19 cellular contexts compared by ENCODE assay signal in genomic region chr9:129633848-129634247, GRCh38. TPM values are rescaled to one million over a fixed set of nuclear protein-coding genes. Genes with fewer than 3 reads are reported as not detected.
DNase-seq lines count a peak whose midpoint lies in the region; ATAC-seq, FAIRE-seq and TF ChIP-seq lines count a peak whose summit lies in the region.
"Had no signal": no experiment of that assay in that cellular context is flagged by ENCODE, and none has a peak within 500 bp of the region (broad histone marks: within the 10 kb centered on the region; RNA-seq: fewer than 3 reads in every experiment).

No MANE protein-coding gene starts in this region.

- CTCF ChIA-PET in HEK293 (lab: Yijun Ruan, JAX) (interaction anchor here (0.9 to 23.4 kb wide), 4 partner anchors 9 to 499 kb away, joined by 3 to 507 read pairs (median 4); no protein-coding TSS in a partner anchor), HepG2 (lab: Yijun Ruan, JAX; ENCODE audit: low intra/inter-chr PET ratio, low total read pairs) (no interaction called here)

- H3K9me3 ChIP-seq in HEK293 (ENCODE audit: control insufficient read depth, insufficient read depth, low read depth, low read length) (no peaks in the 10 kb centered on the region), HepG2 (ENCODE audit: low read length) (no peaks in the 10 kb centered on the region)
- H3K9me3 ChIP-seq: BE2C had no signal

- no TSS peak for BruUV-seq in HepG2 (replicated peaks; lab: Mats Ljungman, UMichigan)

- TF ChIP-seq EP300 in HepG2 (IDR thresholded peaks at IDR 0.05; ENCODE audit: low read depth in 2 of 2, low read length in 2 of 2) (no peak), HepG2 (CRISPR knock-in tag; IDR thresholded peaks at IDR 0.05; ENCODE audit: borderline replicate concordance) (no peak)

- H3K4me1 ChIP-seq in HEK293 (ENCODE audit: control insufficient read depth, insufficient read depth, low read length), result no peaks in the 10 kb centered on the region; the same call in 1 of the 2 replicates
- H3K4me1 ChIP-seq in HepG2 (ENCODE audit: insufficient read depth, low read length), result peaks cover 21% of the 10 kb centered on the region
- H3K4me1 ChIP-seq: BE2C had no signal

- H3K27ac ChIP-seq in HEK293 (ENCODE audit: extremely low read depth, low read depth, low read length) (no peak overlapping the region), HepG2 (ENCODE audit: extremely low read length, insufficient read depth, low read length) (no peak overlapping the region)

- H4K20me1 ChIP-seq in HepG2 (ENCODE audit: insufficient read depth, low read length), result peaks cover 37% of the 10 kb centered on the region

- no peaks in the 10 kb centered on the region for H3K36me3 Mint-ChIP-seq in activated naive CD8-positive, alpha-beta T cell
- peaks cover 36% of the 10 kb centered on the region for H3K36me3 Mint-ChIP-seq in activated naive CD8-positive, alpha-beta T cell treated with anti-CD3 and anti-CD28 coated beads, Interleukin-2, amount 50 U/mL, for 24 hours (ENCODE audit: low read depth)

- WGBS in HepG2 (ENCODE audit: low lambda C conversion rate), result 99% methylated on average over 10 of the region's 13 CpGs

- in situ Hi-C loops in HepG2 (cut with HindIII; ENCODE audit: extremely low pct_ligation_motif_present, low pct_unique_long_range_greater_than_20kb), result no loop called here

- no peak overlapping the region for H3K9ac ChIP-seq in HepG2 (ENCODE audit: insufficient read depth, low read depth, low read length)

- no peaks in the 10 kb centered on the region for H3K27me3 Mint-ChIP-seq in activated naive CD8-positive, alpha-beta T cell
- no peaks in the 10 kb centered on the region for H3K27me3 Mint-ChIP-seq in activated naive CD8-positive, alpha-beta T cell treated with anti-CD3 and anti-CD28 coated beads, Interleukin-2, amount 50 U/mL, for 24 hours
- H3K27me3 Mint-ChIP-seq: CD4-positive, alpha-beta T cell had no signal

- no peak overlapping the region for H3K4me3 Mint-ChIP-seq in activated naive CD8-positive, alpha-beta T cell
- H3K4me3 Mint-ChIP-seq in activated naive CD8-positive, alpha-beta T cell treated with anti-CD3 and anti-CD28 coated beads, Interleukin-2, amount 50 U/mL, for 24 hours, result no peak overlapping the region
- H3K4me3 Mint-ChIP-seq: CD4-positive, alpha-beta T cell had no signal

- H3K4me1 Mint-ChIP-seq in activated naive CD8-positive, alpha-beta T cell (ENCODE audit: low read depth), result peaks cover 36% of the 10 kb centered on the region
- H3K4me1 Mint-ChIP-seq in activated naive CD8-positive, alpha-beta T cell treated with anti-CD3 and anti-CD28 coated beads, Interleukin-2, amount 50 U/mL, for 24 hours, result peaks cover 36% of the 10 kb centered on the region

- H3K79me2 ChIP-seq in HepG2 (ENCODE audit: insufficient read depth, low read length), result peaks cover 44% of the 10 kb centered on the region

- intact Hi-C loops in HepG2 (cut with micrococcal nuclease; ENCODE audit: unreplicated experiment), result no loop called here

- POLR2A ChIA-PET in HEK293 (lab: Yijun Ruan, JAX), result no interaction called here
- POLR2A ChIA-PET in HepG2 (lab: Yijun Ruan, JAX), result no interaction called here

- H3K36me3 ChIP-seq in HEK293 (ENCODE audit: control insufficient read depth in 2 of 2, insufficient read depth in 1 of 2, low read length in 2 of 2), result peaks cover 4 to 93% of the 10 kb centered on the region in 2 experiments; a peak in 2 of 3 replicates
- peaks cover 49 to 78% of the 10 kb centered on the region in 2 experiments; a peak in 4 of 5 replicates for H3K36me3 ChIP-seq in HepG2 (replicated peaks in 1 of 2; ENCODE audit: control insufficient read depth in 1 of 2, insufficient read depth in 2 of 2, low read length in 2 of 2)

- no peak for DNase-seq in activated naive CD8-positive, alpha-beta T cell treated with anti-CD3 and anti-CD28 coated beads, Interleukin-2, amount 50 U/mL, for 24 hours
- DNase-seq in HepG2 (ENCODE audit: low spot score) (no peak), SW480 (ENCODE audit: low spot score) (no peak), AG08395 (ENCODE audit: low spot score) (no peak)
- DNase-seq in activated CD8-positive, alpha-beta memory T cell treated with anti-CD3 and anti-CD28 coated beads for 24 hours, result no peak
- DNase-seq: BE2C; C1 segment of cervical spinal cord; CD4-positive, alpha-beta T cell; DMS153; DMS79; GDM1; GOT3; H7 had no signal

- H3K4me2 ChIP-seq in HepG2 (ENCODE audit: low read depth, low read length), result no peak overlapping the region

- H3K4me3 ChIP-seq in HEK293 (ENCODE audit: low read depth, low read length) (no peak overlapping the region), HepG2 (replicated peaks in 1 of 3; ENCODE audit: insufficient read depth in 1 of 3, low read depth in 2 of 3, low read length in 3 of 3) (no peak overlapping the region)

- no peak for TF ChIP-seq POLR2A in HepG2 (IDR thresholded peaks at IDR 0.05; ENCODE audit: insufficient read depth in 1 of 2, low read depth in 2 of 2, low read length in 2 of 2)

- FAIRE-seq in HepG2 (lab: Jason Lieb, UNC), result no peak
- FAIRE-seq: GM12892, GM18507 had no signal

- no peaks in the 10 kb centered on the region for H3K27me3 ChIP-seq in HepG2 (ENCODE audit: control insufficient read depth in 1 of 2, insufficient read depth in 2 of 2, low read length in 2 of 2)
- H3K27me3 ChIP-seq: BE2C had no signal

- TF ChIP-seq RAD21 in HepG2 (CRISPR knock-in tag; IDR thresholded peaks at IDR 0.05), result no peak

- no peak for ATAC-seq in activated naive CD8-positive, alpha-beta T cell treated with anti-CD3 and anti-CD28 coated beads, Interleukin-2, amount 50 U/mL, for 24 hours
- no peak for ATAC-seq in HepG2
- ATAC-seq: HCT116 had no signal

- TF ChIP-seq CTCF in HEK293 (tag by site-specific recombination; IDR thresholded peaks at IDR 0.05) (no peak), HepG2 (CRISPR knock-in tag; IDR thresholded peaks at IDR 0.05) (no peak)

- no peaks in the 10 kb centered on the region for H3K9me3 Mint-ChIP-seq in activated naive CD8-positive, alpha-beta T cell (ENCODE audit: low read depth)
- no peaks in the 10 kb centered on the region for H3K9me3 Mint-ChIP-seq in activated naive CD8-positive, alpha-beta T cell treated with anti-CD3 and anti-CD28 coated beads, Interleukin-2, amount 50 U/mL, for 24 hours
- H3K9me3 Mint-ChIP-seq: CD4-positive, alpha-beta T cell had no signal

- no peak overlapping the region for H2AFZ ChIP-seq in HepG2 (ENCODE audit: low read length)

- H3K27ac Mint-ChIP-seq in activated naive CD8-positive, alpha-beta T cell, result peak overlapping the region; percentile 50
- H3K27ac Mint-ChIP-seq in activated naive CD8-positive, alpha-beta T cell treated with anti-CD3 and anti-CD28 coated beads, Interleukin-2, amount 50 U/mL, for 24 hours, result no peak overlapping the region

RNA-seq across cellular contexts. Expression of gene NTMT1, which starts 7.9 kb away (rescaled TPM):
- 51.0 and 53.8 TPM in 2 replicates for total RNA-seq in HepG2 (2016; rRNA removed; fragmentation: Illumina TruSeq; extraction: Trizol)
- total RNA-seq in HepG2 (2016; cell fraction: cytosol; rRNA removed; fragmentation: Illumina TruSeq; extraction: Trizol; ENCODE audit: low read depth), result 18.8 and 21.6 TPM in 2 replicates
- total RNA-seq in HepG2 (2016; cell fraction: insoluble cytoplasmic fraction; rRNA removed; fragmentation: Illumina TruSeq; extraction: Trizol), result 51.4 and 52.7 TPM in 2 replicates
- 27.5 and 28.2 TPM in 2 replicates for total RNA-seq in HepG2 (2016; cell fraction: membrane; rRNA removed; fragmentation: Illumina TruSeq; extraction: Trizol)
- 24.5 and 26.0 TPM in 2 replicates for total RNA-seq in HepG2 (2016; cell fraction: nucleus; rRNA removed; fragmentation: Illumina TruSeq; extraction: Trizol)
- 49.1 and 52.7 TPM in 2 replicates for polyA plus RNA-seq in HepG2 (2011; rRNA removed)
- 51.6 and 54.5 TPM in 2 replicates for polyA plus RNA-seq in HepG2 (2011; cell fraction: cytosol; rRNA removed)
- 33.4 and 35.2 TPM in 2 replicates for polyA plus RNA-seq in HepG2 (2011; cell fraction: nucleus; rRNA removed)
- 25.7 and 35.9 TPM in 2 replicates for polyA plus RNA-seq in HepG2 (2012)
- polyA plus RNA-seq in HepG2 (2016; cell fraction: cytosol; fragmentation: Illumina TruSeq; extraction: Trizol; ENCODE audit: low read depth), result 25.5 and 33.2 TPM in 2 replicates
- 70.9 and 81.2 TPM in 2 replicates for polyA plus RNA-seq in HepG2 (2016; cell fraction: insoluble cytoplasmic fraction; fragmentation: Illumina TruSeq; extraction: Trizol; ENCODE audit: low read depth)
- polyA plus RNA-seq in HepG2 (2016; cell fraction: membrane; fragmentation: Illumina TruSeq; extraction: Trizol; ENCODE audit: low read depth), result 24.8 and 34.0 TPM in 2 replicates
- 54.6 and 61.5 TPM in 2 replicates for polyA plus RNA-seq in HepG2 (2016; cell fraction: nucleus; fragmentation: Illumina TruSeq; extraction: Trizol; ENCODE audit: insufficient read depth, low read depth)
- 26.8 and 119 TPM in 2 replicates for polyA minus RNA-seq in HepG2 (2011; rRNA and poly(A)+ RNA removed; ENCODE audit: low replicate concordance)
- polyA minus RNA-seq in HepG2 (2011; cell fraction: cytosol; rRNA and poly(A)+ RNA removed), result 14.8 and 17.0 TPM in 2 replicates
- polyA minus RNA-seq in HepG2 (2011; cell fraction: nucleus; rRNA and poly(A)+ RNA removed), result 15.9 and 18.4 TPM in 2 replicates

RNA-seq across cellular contexts. Expression of gene ASB6, which starts 8.1 kb away (rescaled TPM):
- 8.2 and 8.3 TPM in 2 replicates for total RNA-seq in HepG2 (2016; rRNA removed; fragmentation: Illumina TruSeq; extraction: Trizol)
- 1.6 and 1.8 TPM in 2 replicates for total RNA-seq in HepG2 (2016; cell fraction: cytosol; rRNA removed; fragmentation: Illumina TruSeq; extraction: Trizol; ENCODE audit: low read depth)
- 6.6 and 9.5 TPM in 2 replicates for total RNA-seq in HepG2 (2016; cell fraction: insoluble cytoplasmic fraction; rRNA removed; fragmentation: Illumina TruSeq; extraction: Trizol)
- 5.0 and 6.5 TPM in 2 replicates for total RNA-seq in HepG2 (2016; cell fraction: membrane; rRNA removed; fragmentation: Illumina TruSeq; extraction: Trizol)
- total RNA-seq in HepG2 (2016; cell fraction: nucleus; rRNA removed; fragmentation: Illumina TruSeq; extraction: Trizol), result 7.3 TPM in 2 replicates
- polyA plus RNA-seq in HepG2 (2011; rRNA removed), result 8.4 and 10.8 TPM in 2 replicates
- polyA plus RNA-seq in HepG2 (2011; cell fraction: cytosol; rRNA removed), result 6.1 and 7.8 TPM in 2 replicates
- 22.8 and 23.1 TPM in 2 replicates for polyA plus RNA-seq in HepG2 (2011; cell fraction: nucleus; rRNA removed)
- 4.2 and 5.8 TPM in 2 replicates for polyA plus RNA-seq in HepG2 (2012)
- polyA plus RNA-seq in HepG2 (2016; cell fraction: cytosol; fragmentation: Illumina TruSeq; extraction: Trizol; ENCODE audit: low read depth), result 1.0 and 1.8 TPM in 2 replicates
- polyA plus RNA-seq in HepG2 (2016; cell fraction: insoluble cytoplasmic fraction; fragmentation: Illumina TruSeq; extraction: Trizol; ENCODE audit: low read depth), result 7.0 and 8.8 TPM in 2 replicates
- 3.2 TPM in 2 replicates for polyA plus RNA-seq in HepG2 (2016; cell fraction: membrane; fragmentation: Illumina TruSeq; extraction: Trizol; ENCODE audit: low read depth)
- polyA plus RNA-seq in HepG2 (2016; cell fraction: nucleus; fragmentation: Illumina TruSeq; extraction: Trizol; ENCODE audit: insufficient read depth, low read depth), result 17.2 and 17.7 TPM in 2 replicates
- polyA minus RNA-seq in HepG2 (2011; rRNA and poly(A)+ RNA removed; ENCODE audit: low replicate concordance), result 10.0 and 29.3 TPM in 2 replicates
- 2.7 and 3.2 TPM in 2 replicates for polyA minus RNA-seq in HepG2 (2011; cell fraction: cytosol; rRNA and poly(A)+ RNA removed)
- polyA minus RNA-seq in HepG2 (2011; cell fraction: nucleus; rRNA and poly(A)+ RNA removed), result 5.0 and 5.6 TPM in 2 replicates

RNA-seq across cellular contexts. Expression of gene C9orf50, which starts 12.9 kb away (rescaled TPM):
- total RNA-seq in HepG2 (2016; rRNA removed; fragmentation: Illumina TruSeq; extraction: Trizol), result not detected in 2 replicates
- not detected in 2 replicates for total RNA-seq in HepG2 (2016; cell fraction: cytosol; rRNA removed; fragmentation: Illumina TruSeq; extraction: Trizol; ENCODE audit: low read depth)
- total RNA-seq in HepG2 (2016; cell fraction: insoluble cytoplasmic fraction; rRNA removed; fragmentation: Illumina TruSeq; extraction: Trizol), result not detected in 2 replicates
- not detected in 2 replicates for total RNA-seq in HepG2 (2016; cell fraction: membrane; rRNA removed; fragmentation: Illumina TruSeq; extraction: Trizol)
- total RNA-seq in HepG2 (2016; cell fraction: nucleus; rRNA removed; fragmentation: Illumina TruSeq; extraction: Trizol), result not detected in 2 replicates
- polyA plus RNA-seq in HepG2 (2011; rRNA removed), result not detected in 2 replicates
- polyA plus RNA-seq in HepG2 (2011; cell fraction: cytosol; rRNA removed), result not detected in 2 replicates
- polyA plus RNA-seq in HepG2 (2011; cell fraction: nucleus; rRNA removed), result 0.10 TPM in 1 of 2 replicates, not detected in the other
- polyA plus RNA-seq in HepG2 (2012), result not detected in 2 replicates
- polyA plus RNA-seq in HepG2 (2016; cell fraction: cytosol; fragmentation: Illumina TruSeq; extraction: Trizol; ENCODE audit: low read depth), result not detected in 2 replicates
- polyA plus RNA-seq in HepG2 (2016; cell fraction: insoluble cytoplasmic fraction; fragmentation: Illumina TruSeq; extraction: Trizol; ENCODE audit: low read depth), result not detected in 2 replicates
- not detected in 2 replicates for polyA plus RNA-seq in HepG2 (2016; cell fraction: membrane; fragmentation: Illumina TruSeq; extraction: Trizol; ENCODE audit: low read depth)
- not detected in 2 replicates for polyA plus RNA-seq in HepG2 (2016; cell fraction: nucleus; fragmentation: Illumina TruSeq; extraction: Trizol; ENCODE audit: insufficient read depth, low read depth)
- not detected in 2 replicates for polyA minus RNA-seq in HepG2 (2011; rRNA and poly(A)+ RNA removed; ENCODE audit: low replicate concordance)
- polyA minus RNA-seq in HepG2 (2011; cell fraction: cytosol; rRNA and poly(A)+ RNA removed), result not detected in 2 replicates
- polyA minus RNA-seq in HepG2 (2011; cell fraction: nucleus; rRNA and poly(A)+ RNA removed), result not detected in 2 replicates
- total RNA-seq: CD4-positive, alpha-beta T cell; Daoy; H7 had no signal

RNA-seq across cellular contexts. Expression of gene PRRX2, which starts 31.6 kb away (rescaled TPM):
- total RNA-seq in HepG2 (2016; rRNA removed; fragmentation: Illumina TruSeq; extraction: Trizol), result not detected in 2 replicates
- total RNA-seq in HepG2 (2016; cell fraction: cytosol; rRNA removed; fragmentation: Illumina TruSeq; extraction: Trizol; ENCODE audit: low read depth), result not detected in 2 replicates
- not detected in 2 replicates for total RNA-seq in HepG2 (2016; cell fraction: insoluble cytoplasmic fraction; rRNA removed; fragmentation: Illumina TruSeq; extraction: Trizol)
- not detected in 2 replicates for total RNA-seq in HepG2 (2016; cell fraction: membrane; rRNA removed; fragmentation: Illumina TruSeq; extraction: Trizol)
- total RNA-seq in HepG2 (2016; cell fraction: nucleus; rRNA removed; fragmentation: Illumina TruSeq; extraction: Trizol), result not detected in 2 replicates
- 0.05 TPM in 1 of 2 replicates, not detected in the other for polyA plus RNA-seq in HepG2 (2011; rRNA removed)
- polyA plus RNA-seq in HepG2 (2011; cell fraction: cytosol; rRNA removed), result not detected in 2 replicates
- not detected in 2 replicates for polyA plus RNA-seq in HepG2 (2011; cell fraction: nucleus; rRNA removed)
- polyA plus RNA-seq in HepG2 (2012), result not detected in 2 replicates
- polyA plus RNA-seq in HepG2 (2016; cell fraction: cytosol; fragmentation: Illumina TruSeq; extraction: Trizol; ENCODE audit: low read depth), result not detected in 2 replicates
- not detected in 2 replicates for polyA plus RNA-seq in HepG2 (2016; cell fraction: insoluble cytoplasmic fraction; fragmentation: Illumina TruSeq; extraction: Trizol; ENCODE audit: low read depth)
- not detected in 2 replicates for polyA plus RNA-seq in HepG2 (2016; cell fraction: membrane; fragmentation: Illumina TruSeq; extraction: Trizol; ENCODE audit: low read depth)
- not detected in 2 replicates for polyA plus RNA-seq in HepG2 (2016; cell fraction: nucleus; fragmentation: Illumina TruSeq; extraction: Trizol; ENCODE audit: insufficient read depth, low read depth)
- not detected in 2 replicates for polyA minus RNA-seq in HepG2 (2011; rRNA and poly(A)+ RNA removed; ENCODE audit: low replicate concordance)
- polyA minus RNA-seq in HepG2 (2011; cell fraction: cytosol; rRNA and poly(A)+ RNA removed), result not detected in 2 replicates
- not detected in 2 replicates for polyA minus RNA-seq in HepG2 (2011; cell fraction: nucleus; rRNA and poly(A)+ RNA removed)
- total RNA-seq: CD4-positive, alpha-beta T cell had no signal
